Comparison of ENCODE assay signal across 11 cellular contexts in the genomic region with DNA sequence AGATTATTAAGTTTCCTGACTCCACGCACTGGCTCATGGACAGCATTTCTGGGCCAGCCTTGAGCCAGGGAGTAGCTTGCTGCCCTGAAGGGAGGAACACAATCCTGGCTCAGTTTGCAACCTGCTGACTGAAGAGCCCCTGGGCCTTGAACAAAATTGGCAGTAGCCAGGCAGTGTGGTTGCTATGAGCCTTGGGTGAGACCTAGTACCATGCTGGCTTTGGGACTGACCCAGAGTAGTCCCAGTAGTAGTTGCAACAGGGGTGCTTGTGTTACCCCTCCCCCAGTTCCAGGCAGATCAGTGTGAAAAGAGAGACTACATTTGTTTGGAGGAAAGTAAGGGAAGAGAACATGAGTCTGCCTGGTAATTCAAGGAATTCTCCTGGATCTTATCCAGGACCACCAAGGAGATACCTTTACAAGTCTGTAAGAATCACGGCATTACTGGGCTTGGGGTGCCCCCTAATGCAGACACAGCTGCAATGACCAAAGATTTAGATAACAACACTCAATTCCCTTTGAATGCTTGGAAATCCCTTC. TPM values are rescaled to one million over a fixed set of nuclear protein-coding genes. Genes with fewer than 3 reads are reported as not detected.
DNase-seq lines count a peak whose midpoint lies in the region; ATAC-seq and TF ChIP-seq lines count a peak whose summit lies in the region.
"Had no signal": no experiment of that assay in that cellular context is flagged by ENCODE, and none has a peak within 500 bp of the region (broad histone marks: within the 10 kb centered on the region; RNA-seq: fewer than 3 reads in every experiment).

No MANE protein-coding gene starts in this region.

- POLR2A ChIA-PET in HEK293T (lab: Yijun Ruan, JAX) = no interaction called here

- H3K4me3 ChIP-seq in upper lobe of left lung = no peak overlapping the region

- CTCF ChIA-PET in HEK293T (lab: Yijun Ruan, JAX) = interaction anchor here (0.6 kb wide), 1 partner anchor 330 kb away, joined by 3 read pairs; no protein-coding TSS in a partner anchor

- peak; percentile 35 for ATAC-seq in left ventricle myocardium superior
- ATAC-seq in upper lobe of left lung (ENCODE audit: low FRiP score in 2 of 2) = peak; percentile 19 to 45

- intact Hi-C loops in left ventricle myocardium superior (cut with micrococcal nuclease) = no loop called here

- no peak for TF ChIP-seq POLR2A in upper lobe of left lung (IDR thresholded peaks at IDR 0.05)

- no peaks in the 10 kb centered on the region for H3K4me1 ChIP-seq in upper lobe of left lung

- no peak for TF ChIP-seq CTCF in upper lobe of left lung (IDR thresholded peaks at IDR 0.05)

- H3K9me3 ChIP-seq in upper lobe of left lung = no peaks in the 10 kb centered on the region
- H3K9me3 ChIP-seq: neutrophil had no signal

- 51 to 84% methylated on average over 2 of the region's 2 CpGs for WGBS in upper lobe of left lung, 2 donors

- H3K27ac ChIP-seq in upper lobe of left lung = no peak overlapping the region
- H3K27ac ChIP-seq: C4-2B, neutrophil had no signal

- H3K36me3 ChIP-seq in upper lobe of left lung = no peaks in the 10 kb centered on the region
- H3K36me3 ChIP-seq: neutrophil had no signal

- no peak for TF ChIP-seq EP300 in upper lobe of left lung (IDR thresholded peaks at IDR 0.05)

- DNase-seq in NCI-H2227 (lab: John Stamatoyannopoulos, UW; ENCODE audit: unreplicated experiment) = peak; percentile 28
- no peak for DNase-seq in NCI-H2227 treated with DMSO at 0.1 percent for 48 hours (lab: John Stamatoyannopoulos, UW)
- peak; percentile 94 for DNase-seq in amniotic epithelial cell (ENCODE audit: low read depth)
- DNase-seq in left ventricle myocardium superior = no peak
- DNase-seq in upper lobe of left lung = no peak
- no peak for DNase-seq in cerebellar nuclear complex (lab: John Stamatoyannopoulos, UW)
- DNase-seq in stimulated activated CD4-positive, alpha-beta T cell treated with anti-CD3 and anti-CD28 coated beads, Interleukin-15, amount 100 ng/mL, for 24 hours = no peak
- no peak for DNase-seq in HEK293T (ENCODE audit: extremely low spot score)
- DNase-seq: NCI-H526 treated with DMSO at 0.1 percent for 48 hours had no signal

- H3K27me3 ChIP-seq in upper lobe of left lung = no peaks in the 10 kb centered on the region
- H3K27me3 ChIP-seq: neutrophil had no signal

TF ChIP-seq in HEK293T, 16 proteins besides CTCF, POLR2A, EP300 and RAD21:
- no peak for TF ChIP-seq SUZ12 (IDR thresholded peaks at IDR 0.05)
- no peak for TF ChIP-seq BHLHE40 (IDR thresholded peaks at IDR 0.05; ENCODE audit: borderline replicate concordance)
- no peak for TF ChIP-seq NFRKB (IDR thresholded peaks at IDR 0.05)
- no peak for TF ChIP-seq TARDBP (IDR thresholded peaks at IDR 0.05)
- TF ChIP-seq ELF4 (IDR thresholded peaks at IDR 0.05) = no peak
- no peak for TF ChIP-seq CTBP1 (IDR thresholded peaks at IDR 0.05; ENCODE audit: borderline replicate concordance)
- no peak for TF ChIP-seq FOXM1 (IDR thresholded peaks at IDR 0.05; ENCODE audit: borderline replicate concordance)

RNA-seq across cellular contexts. Expression of gene ITGBL1, which starts 22.0 kb away (rescaled TPM):
- 3.1 TPM for total RNA-seq in left ventricle myocardium superior
- total RNA-seq in upper lobe of left lung = 10 to 100 TPM in 5 of 6 donors, 1 to 10 TPM in 1; 5.2 to 51.9 (median 21.9) TPM

RNA-seq across cellular contexts. Expression of gene NALCN, which starts 58.2 kb away (rescaled TPM):
- 7.9 TPM for total RNA-seq in left ventricle myocardium superior
- 1 to 10 TPM in 3 of 6 donors, under 1 TPM in 3; under 0.01 to 1.8 (median 1.1) TPM for total RNA-seq in upper lobe of left lung

Comparison
In these comparisons a context has a peak if more than half of its experiments do, and no peak if none do; other contexts are left out.
1. DNase-seq: peak in NCI-H2227 (single experiment) and amniotic epithelial cell (single experiment); none in NCI-H2227 treated with DMSO at 0.1 percent for 48 hours (single experiment), left ventricle myocardium superior (single experiment), upper lobe of left lung (0 of 2), cerebellar nuclear complex (0 of 2), stimulated activated CD4-positive, alpha-beta T cell treated with anti-CD3 and anti-CD28 coated beads, Interleukin-15, amount 100 ng/mL, for 24 hours (single experiment) and HEK293T (single experiment).